1 cellular context compared by ENCODE assay signal in the genomic region with DNA sequence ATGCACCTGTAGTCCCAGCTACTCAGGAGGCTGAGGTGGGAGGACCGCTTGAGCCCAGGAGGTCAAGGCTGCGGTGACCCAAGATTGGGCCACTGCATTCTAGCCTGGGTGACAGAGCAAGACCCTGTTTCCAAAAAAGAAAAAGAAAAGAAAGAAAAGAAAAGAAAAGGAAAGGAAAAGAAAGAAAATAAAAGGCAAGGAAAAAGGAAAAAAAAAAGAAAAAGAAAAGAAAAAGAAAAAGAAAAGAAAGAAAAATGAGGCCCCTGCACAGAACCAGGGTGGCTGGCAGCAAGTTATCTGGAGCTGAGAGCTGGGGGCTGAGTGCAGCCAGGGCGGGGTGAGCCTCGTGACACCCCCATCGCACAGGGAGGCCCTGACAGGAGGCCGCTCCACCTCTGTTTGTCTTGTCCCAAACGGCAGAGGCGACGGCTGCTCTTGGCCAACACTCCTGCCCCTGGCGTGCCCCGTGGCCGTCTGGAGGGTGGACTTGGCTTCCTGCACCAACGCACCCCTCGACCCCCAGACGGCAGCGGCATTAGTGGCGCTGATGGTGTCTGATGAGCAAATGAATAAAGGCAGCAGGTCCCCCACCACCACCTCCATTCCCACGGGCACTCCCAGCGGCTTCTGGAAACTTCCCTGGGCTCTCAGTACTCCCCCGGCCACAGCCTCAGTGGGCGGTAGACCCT.
TF ChIP-seq lines count a peak whose summit lies in the region.

No MANE protein-coding gene starts in this region.

TF ChIP-seq in GM23338, 12 proteins besides CTCF, POLR2A, EP300 and RAD21 (continued from another document):
- TF ChIP-seq, protein P1, sequence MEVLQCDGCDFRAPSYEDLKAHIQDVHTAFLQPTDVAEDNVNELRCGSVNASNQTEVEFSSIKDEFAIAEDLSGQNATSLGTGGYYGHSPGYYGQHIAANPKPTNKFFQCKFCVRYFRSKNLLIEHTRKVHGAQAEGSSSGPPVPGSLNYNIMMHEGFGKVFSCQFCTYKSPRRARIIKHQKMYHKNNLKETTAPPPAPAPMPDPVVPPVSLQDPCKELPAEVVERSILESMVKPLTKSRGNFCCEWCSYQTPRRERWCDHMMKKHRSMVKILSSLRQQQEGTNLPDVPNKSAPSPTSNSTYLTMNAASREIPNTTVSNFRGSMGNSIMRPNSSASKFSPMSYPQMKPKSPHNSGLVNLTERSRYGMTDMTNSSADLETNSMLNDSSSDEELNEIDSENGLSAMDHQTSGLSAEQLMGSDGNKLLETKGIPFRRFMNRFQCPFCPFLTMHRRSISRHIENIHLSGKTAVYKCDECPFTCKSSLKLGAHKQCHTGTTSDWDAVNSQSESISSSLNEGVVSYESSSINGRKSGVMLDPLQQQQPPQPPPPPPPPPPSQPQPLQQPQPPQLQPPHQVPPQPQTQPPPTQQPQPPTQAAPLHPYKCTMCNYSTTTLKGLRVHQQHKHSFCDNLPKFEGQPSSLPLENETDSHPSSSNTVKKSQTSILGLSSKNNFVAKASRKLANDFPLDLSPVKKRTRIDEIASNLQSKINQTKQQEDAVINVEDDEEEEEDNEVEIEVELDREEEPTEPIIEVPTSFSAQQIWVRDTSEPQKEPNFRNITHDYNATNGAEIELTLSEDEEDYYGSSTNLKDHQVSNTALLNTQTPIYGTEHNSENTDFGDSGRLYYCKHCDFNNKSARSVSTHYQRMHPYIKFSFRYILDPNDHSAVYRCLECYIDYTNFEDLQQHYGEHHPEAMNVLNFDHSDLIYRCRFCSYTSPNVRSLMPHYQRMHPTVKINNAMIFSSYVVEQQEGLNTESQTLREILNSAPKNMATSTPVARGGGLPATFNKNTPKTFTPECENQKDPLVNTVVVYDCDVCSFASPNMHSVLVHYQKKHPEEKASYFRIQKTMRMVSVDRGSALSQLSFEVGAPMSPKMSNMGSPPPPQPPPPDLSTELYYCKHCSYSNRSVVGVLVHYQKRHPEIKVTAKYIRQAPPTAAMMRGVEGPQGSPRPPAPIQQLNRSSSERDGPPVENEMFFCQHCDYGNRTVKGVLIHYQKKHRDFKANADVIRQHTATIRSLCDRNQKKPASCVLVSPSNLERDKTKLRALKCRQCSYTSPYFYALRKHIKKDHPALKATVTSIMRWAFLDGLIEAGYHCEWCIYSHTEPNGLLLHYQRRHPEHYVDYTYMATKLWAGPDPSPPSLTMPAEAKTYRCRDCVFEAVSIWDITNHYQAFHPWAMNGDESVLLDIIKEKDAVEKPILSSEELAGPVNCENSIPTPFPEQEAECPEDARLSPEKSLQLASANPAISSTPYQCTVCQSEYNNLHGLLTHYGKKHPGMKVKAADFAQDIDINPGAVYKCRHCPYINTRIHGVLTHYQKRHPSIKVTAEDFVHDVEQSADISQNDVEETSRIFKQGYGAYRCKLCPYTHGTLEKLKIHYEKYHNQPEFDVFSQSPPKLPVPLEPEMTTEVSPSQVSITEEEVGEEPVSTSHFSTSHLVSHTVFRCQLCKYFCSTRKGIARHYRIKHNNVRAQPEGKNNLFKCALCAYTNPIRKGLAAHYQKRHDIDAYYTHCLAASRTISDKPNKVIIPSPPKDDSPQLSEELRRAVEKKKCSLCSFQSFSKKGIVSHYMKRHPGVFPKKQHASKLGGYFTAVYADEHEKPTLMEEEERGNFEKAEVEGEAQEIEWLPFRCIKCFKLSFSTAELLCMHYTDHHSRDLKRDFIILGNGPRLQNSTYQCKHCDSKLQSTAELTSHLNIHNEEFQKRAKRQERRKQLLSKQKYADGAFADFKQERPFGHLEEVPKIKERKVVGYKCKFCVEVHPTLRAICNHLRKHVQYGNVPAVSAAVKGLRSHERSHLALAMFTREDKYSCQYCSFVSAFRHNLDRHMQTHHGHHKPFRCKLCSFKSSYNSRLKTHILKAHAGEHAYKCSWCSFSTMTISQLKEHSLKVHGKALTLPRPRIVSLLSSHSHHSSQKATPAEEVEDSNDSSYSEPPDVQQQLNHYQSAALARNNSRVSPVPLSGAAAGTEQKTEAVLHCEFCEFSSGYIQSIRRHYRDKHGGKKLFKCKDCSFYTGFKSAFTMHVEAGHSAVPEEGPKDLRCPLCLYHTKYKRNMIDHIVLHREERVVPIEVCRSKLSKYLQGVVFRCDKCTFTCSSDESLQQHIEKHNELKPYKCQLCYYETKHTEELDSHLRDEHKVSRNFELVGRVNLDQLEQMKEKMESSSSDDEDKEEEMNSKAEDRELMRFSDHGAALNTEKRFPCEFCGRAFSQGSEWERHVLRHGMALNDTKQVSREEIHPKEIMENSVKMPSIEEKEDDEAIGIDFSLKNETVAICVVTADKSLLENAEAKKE (CRISPR knock-in tag; IDR thresholded peaks at IDR 0.05), result no peak
- TF ChIP-seq CREB1 (CRISPR knock-in tag; IDR thresholded peaks at IDR 0.05; ENCODE audit: low read depth) (no peak), ZNF114 (CRISPR knock-in tag; IDR thresholded peaks at IDR 0.05) (no peak), JUNB (IDR thresholded peaks at IDR 0.05; ENCODE audit: unreplicated experiment) (no peak), ZNF331 (CRISPR knock-in tag; IDR thresholded peaks at IDR 0.05; ENCODE audit: low read depth) (no peak), NANOG (IDR thresholded peaks at IDR 0.05; ENCODE audit: borderline replicate concordance) (no peak), EZH2phosphoT487 (IDR thresholded peaks at IDR 0.05; ENCODE audit: unreplicated experiment) (no peak)
TF ChIP-seq in GM23338: peak in this region for 0.
